Comparison of ENCODE assay signal across 1 cellular context in genomic region chr1:229411434-229412055, GRCh38.
TF ChIP-seq lines count a peak whose summit lies in the region.

No MANE protein-coding gene starts in this region.

TF ChIP-seq in A549, 52 proteins besides CTCF, POLR2A, EP300 and RAD21 (continued from another document):
- no peak for TF ChIP-seq EHMT2 (IDR thresholded peaks at IDR 0.05; ENCODE audit: low read depth)
